24 cellular contexts compared by ENCODE assay signal in genomic region chr2:98790221-98790620, GRCh38.
"Had no signal": no experiment of that assay in that cellular context is flagged by ENCODE, and none has a peak within 500 bp of the region (broad histone marks: within the 10 kb centered on the region; RNA-seq: fewer than 3 reads in every experiment).

No MANE protein-coding gene starts in this region.

- H3K27ac Mint-ChIP-seq: memory B cell; mesothelial cell of epicardium; natural killer cell treated with Interleukin-12 subunit alpha and Interleukin-12 subunit beta and Interleukin-15 and Interleukin-18, amount 100 ng/mL, for 72 hours; stimulated activated naive B cell treated with anti-CD40 and anti-IgM and Interleukin-4, amounts not matched to agents 10 μg/mL and 1 μg/mL and 100 μg/mL, for 72 hours; stimulated activated naive CD8-positive, alpha-beta T cell treated with anti-CD3 and anti-CD28 coated beads, Interleukin-15, Interleukin-2, amounts not matched to agents 100 ng/mL and 50 ng/mL, for 24 hours had no signal

- ATAC-seq: gastrocnemius medialis; heart left ventricle; mucosa of descending colon; natural killer cell treated with Interleukin-12 subunit alpha and Interleukin-12 subunit beta and Interleukin-15 and Interleukin-18, amount 100 ng/mL, for 72 hours; stimulated activated naive B cell treated with anti-CD40 and anti-IgM and Interleukin-4, amounts not matched to agents 10 μg/mL and 1 μg/mL and 100 μg/mL, for 72 hours; upper lobe of right lung had no signal

- DNase-seq: dermis blood vessel endothelial cell; effector CD4-positive, alpha-beta T cell; foreskin fibroblast; gastrocnemius medialis; heart left ventricle; immature natural killer cell; mucosa of descending colon; naive B cell; sigmoid colon; stimulated activated CD4-positive, alpha-beta T cell treated with anti-CD3 and anti-CD28 coated beads, Interleukin-4, amount 100 ng/mL, for 4 hours; stimulated activated naive B cell treated with anti-CD40 and anti-IgM and Interleukin-4, amounts not matched to agents 10 μg/mL and 1 μg/mL and 100 μg/mL, for 72 hours; upper lobe of right lung had no signal

- H3K36me3 Mint-ChIP-seq: immature natural killer cell; memory B cell; mesothelial cell of epicardium; naive B cell; natural killer cell treated with Interleukin-12 subunit alpha and Interleukin-12 subunit beta and Interleukin-15 and Interleukin-18, amount 100 ng/mL, for 72 hours; stimulated activated naive B cell treated with anti-CD40 and anti-IgM and Interleukin-4, amounts not matched to agents 10 μg/mL and 1 μg/mL and 100 μg/mL, for 72 hours had no signal

- H3K9me3 Mint-ChIP-seq: immature natural killer cell; memory B cell; mesothelial cell of epicardium; natural killer cell treated with Interleukin-12 subunit alpha and Interleukin-12 subunit beta and Interleukin-15 and Interleukin-18, amount 100 ng/mL, for 72 hours; neural crest cell; stimulated activated naive B cell treated with anti-CD40 and anti-IgM and Interleukin-4, amounts not matched to agents 10 μg/mL and 1 μg/mL and 100 μg/mL, for 72 hours; stimulated activated naive CD8-positive, alpha-beta T cell treated with anti-CD3 and anti-CD28 coated beads, Interleukin-15, Interleukin-2, amounts not matched to agents 100 ng/mL and 50 ng/mL, for 24 hours had no signal

- H3K9me3 ChIP-seq: gastrocnemius medialis, heart left ventricle, mucosa of descending colon, prostate gland, right atrium auricular region, sigmoid colon, thoracic aorta, tibial nerve, upper lobe of right lung had no signal

- FAIRE-seq: keratinocyte had no signal

- H3K4me1 ChIP-seq: gastrocnemius medialis, prostate gland, upper lobe of right lung had no signal

- H3K4me1 Mint-ChIP-seq: immature natural killer cell, memory B cell, naive B cell had no signal

- H3K4me3 Mint-ChIP-seq: immature natural killer cell; memory B cell; mesothelial cell of epicardium; naive B cell; natural killer cell treated with Interleukin-12 subunit alpha and Interleukin-12 subunit beta and Interleukin-15 and Interleukin-18, amount 100 ng/mL, for 72 hours; neural crest cell; stimulated activated naive B cell treated with anti-CD40 and anti-IgM and Interleukin-4, amounts not matched to agents 10 μg/mL and 1 μg/mL and 100 μg/mL, for 72 hours; stimulated activated naive CD8-positive, alpha-beta T cell treated with anti-CD3 and anti-CD28 coated beads, Interleukin-15, Interleukin-2, amounts not matched to agents 100 ng/mL and 50 ng/mL, for 24 hours had no signal

- H3K79me2 ChIP-seq: hepatocyte had no signal

- H2AFZ ChIP-seq: hepatocyte had no signal

- H3K27ac ChIP-seq: coronary artery, gastrocnemius medialis, heart left ventricle, hepatocyte, prostate gland, right atrium auricular region, sigmoid colon, thoracic aorta, tibial nerve, upper lobe of right lung had no signal

- H3K4me2 ChIP-seq: hepatocyte had no signal

- H3K27me3 ChIP-seq: gastrocnemius medialis, heart left ventricle, hepatocyte, right atrium auricular region, sigmoid colon, tibial nerve, upper lobe of right lung had no signal

- H3K27me3 Mint-ChIP-seq: stimulated activated naive CD8-positive, alpha-beta T cell treated with anti-CD3 and anti-CD28 coated beads, Interleukin-15, Interleukin-2, amounts not matched to agents 100 ng/mL and 50 ng/mL, for 24 hours had no signal
